19 cellular contexts compared by ENCODE assay signal in the genomic region with DNA sequence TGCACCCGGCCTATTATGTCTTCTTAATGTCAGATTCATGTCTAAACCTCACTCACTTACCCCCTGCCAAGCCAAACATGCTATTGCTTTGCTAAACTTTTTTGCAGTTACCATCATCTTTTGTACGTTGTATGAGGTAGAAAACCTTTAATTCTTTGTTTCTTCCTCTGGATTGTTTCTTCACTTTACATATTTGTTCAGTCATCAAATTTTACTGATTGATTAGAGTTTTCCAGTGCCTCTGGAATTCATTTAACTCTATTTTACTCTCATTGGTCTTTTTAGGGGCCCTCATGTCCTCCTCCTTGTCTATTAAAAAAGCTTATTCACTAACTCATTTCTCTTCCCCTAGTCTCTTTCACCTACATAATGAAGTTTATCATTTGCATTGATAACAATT.
A peak's percentile ranks its signal among the peaks of the same experiment; 100 is the strongest.
DNase-seq lines count a peak whose midpoint lies in the region; ATAC-seq, FAIRE-seq and TF ChIP-seq lines count a peak whose summit lies in the region.
"Had no signal": no experiment of that assay in that cellular context is flagged by ENCODE, and none has a peak within 500 bp of the region (broad histone marks: within the 10 kb centered on the region; RNA-seq: fewer than 3 reads in every experiment).

No MANE protein-coding gene starts in this region.

- DNase-seq in HepG2 (ENCODE audit: low spot score) (no peak), right lobe of liver (no peak), H54 (ENCODE audit: insufficient read length, low spot score) (no peak), NCI-H526 (lab: John Stamatoyannopoulos, UW) (no peak), mucosa of gallbladder (ENCODE audit: low spot score) (no peak), GM20000 (ENCODE audit: low spot score) (no peak)
- no peak for DNase-seq in activated T-helper 1 cell treated with anti-CD3 and anti-CD28 coated beads, Interleukin-12 subunit alpha, Interleukin-12 subunit beta, Interleukin-2, Interleukin-4 antibody, amounts not matched to agents 30 ng/mL and 10 ng/mL and 1 ng/mL, durations not matched to agents 14 hours and 24 hours and 36 hours (ENCODE audit: low spot score)
- DNase-seq: 8988T; C1 segment of cervical spinal cord; CD4-positive, alpha-beta memory T cell; COR-L47; DMS153; DND-41; H9; HFFc6 had no signal

- no peak for FAIRE-seq in HepG2 (lab: Jason Lieb, UNC)
- peak; percentile 38 for FAIRE-seq in H54 (lab: Jason Lieb, UNC)
- FAIRE-seq: GM12878, H1 had no signal

- peaks cover 7% of the 10 kb centered on the region for H3K4me1 Mint-ChIP-seq in activated T-helper 1 cell treated with anti-CD3 and anti-CD28 coated beads, Interleukin-12 subunit alpha, Interleukin-12 subunit beta, Interleukin-2, Interleukin-4 antibody, amounts not matched to agents 30 ng/mL and 10 ng/mL and 1 ng/mL, durations not matched to agents 14 hours and 24 hours and 36 hours (ENCODE audit: low read depth)
- peaks cover 30% of the 10 kb centered on the region for H3K4me1 Mint-ChIP-seq in stimulated activated memory B cell treated with anti-CD40 and anti-IgM and Interleukin-4, amounts not matched to agents 10 μg/mL and 1 μg/mL and 100 μg/mL, for 72 hours
- H3K4me1 Mint-ChIP-seq: H9 had no signal

- BruUV-seq in HepG2 (replicated peaks; lab: Mats Ljungman, UMichigan), result no TSS peak

- H3K27ac Mint-ChIP-seq in activated T-helper 1 cell treated with anti-CD3 and anti-CD28 coated beads, Interleukin-12 subunit alpha, Interleukin-12 subunit beta, Interleukin-2, Interleukin-4 antibody, amounts not matched to agents 30 ng/mL and 10 ng/mL and 1 ng/mL, durations not matched to agents 14 hours and 24 hours and 36 hours, result peak overlapping the region; percentile 45
- peak overlapping the region; percentile 7 for H3K27ac Mint-ChIP-seq in stimulated activated memory B cell treated with anti-CD40 and anti-IgM and Interleukin-4, amounts not matched to agents 10 μg/mL and 1 μg/mL and 100 μg/mL, for 72 hours
- H3K27ac Mint-ChIP-seq: H9, HFFc6 had no signal

- no peak overlapping the region for H2AFZ ChIP-seq in HepG2 (ENCODE audit: low read length)

- no peak overlapping the region for H3K4me3 ChIP-seq in HepG2 (replicated peaks in 1 of 3; ENCODE audit: insufficient read depth in 1 of 3, low read depth in 2 of 3, low read length in 3 of 3)
- no peak overlapping the region for H3K4me3 ChIP-seq in right lobe of liver
- H3K4me3 ChIP-seq: GM12878 had no signal

- intact Hi-C loops in HepG2 (cut with micrococcal nuclease; ENCODE audit: unreplicated experiment) (no loop called here), right lobe of liver (cut with DNase I) (no loop called here)
- intact Hi-C loops in activated T-helper 1 cell treated with anti-CD3 and anti-CD28 coated beads, Interleukin-12 subunit alpha, Interleukin-12 subunit beta, Interleukin-2, Interleukin-4 antibody, amounts not matched to agents 30 ng/mL and 10 ng/mL and 1 ng/mL, durations not matched to agents 14 hours and 24 hours and 36 hours (cut with micrococcal nuclease), result no loop called here

- H4K20me1 ChIP-seq in HepG2 (ENCODE audit: insufficient read depth, low read length), result no peaks in the 10 kb centered on the region

- WGBS in HepG2 (ENCODE audit: low lambda C conversion rate), result 99% methylated on average over 2 of the region's 2 CpGs
- 82% methylated on average over 2 of the region's 2 CpGs for WGBS in right lobe of liver (ENCODE audit: insufficient coverage, low coverage, low lambda C conversion rate, missing lambda C conversion rate)

- POLR2A ChIA-PET in HepG2 (lab: Yijun Ruan, JAX), result no interaction called here

- no peak overlapping the region for H3K4me2 ChIP-seq in HepG2 (ENCODE audit: low read depth, low read length)

- no peaks in the 10 kb centered on the region for H3K79me2 ChIP-seq in HepG2 (ENCODE audit: insufficient read depth, low read length)

- H3K9me3 ChIP-seq in HepG2 (ENCODE audit: low read length) (no peaks in the 10 kb centered on the region), right lobe of liver (no peaks in the 10 kb centered on the region)

- TF ChIP-seq EP300 in HepG2 (IDR thresholded peaks at IDR 0.05; ENCODE audit: low read depth in 2 of 2, low read length in 2 of 2), result no peak
- TF ChIP-seq EP300 in HepG2 (CRISPR knock-in tag; IDR thresholded peaks at IDR 0.05; ENCODE audit: borderline replicate concordance), result no peak

- H3K27me3 ChIP-seq in HepG2 (ENCODE audit: control insufficient read depth in 1 of 2, insufficient read depth in 2 of 2, low read length in 2 of 2) (no peaks in the 10 kb centered on the region), right lobe of liver (no peaks in the 10 kb centered on the region)

- H3K9ac ChIP-seq in HepG2 (ENCODE audit: insufficient read depth, low read depth, low read length), result no peak overlapping the region

- peaks cover 13% of the 10 kb centered on the region for H3K4me1 ChIP-seq in HepG2 (ENCODE audit: insufficient read depth, low read length)
- peaks cover 0 to 4% (median 0%) of the 10 kb centered on the region in 4 donors for H3K4me1 ChIP-seq in right lobe of liver

- in situ Hi-C loops in HepG2 (cut with HindIII; ENCODE audit: extremely low pct_ligation_motif_present, low pct_unique_long_range_greater_than_20kb), result no loop called here

- H3K27me3 Mint-ChIP-seq in activated T-helper 1 cell treated with anti-CD3 and anti-CD28 coated beads, Interleukin-12 subunit alpha, Interleukin-12 subunit beta, Interleukin-2, Interleukin-4 antibody, amounts not matched to agents 30 ng/mL and 10 ng/mL and 1 ng/mL, durations not matched to agents 14 hours and 24 hours and 36 hours (ENCODE audit: insufficient read depth), result no peaks in the 10 kb centered on the region
- H3K27me3 Mint-ChIP-seq in stimulated activated memory B cell treated with anti-CD40 and anti-IgM and Interleukin-4, amounts not matched to agents 10 μg/mL and 1 μg/mL and 100 μg/mL, for 72 hours, result no peaks in the 10 kb centered on the region
- H3K27me3 Mint-ChIP-seq: CD4-positive, alpha-beta memory T cell had no signal

- H3K36me3 ChIP-seq in HepG2 (replicated peaks in 1 of 2; ENCODE audit: control insufficient read depth in 1 of 2, insufficient read depth in 2 of 2, low read length in 2 of 2), result no peaks in the 10 kb centered on the region
- H3K36me3 ChIP-seq in right lobe of liver, result no peaks in the 10 kb centered on the region

- TF ChIP-seq CTCF in HepG2 (CRISPR knock-in tag; IDR thresholded peaks at IDR 0.05) (no peak), right lobe of liver (IDR thresholded peaks at IDR 0.05) (no peak), GM20000 (IDR thresholded peaks at IDR 0.05; ENCODE audit: extremely low read depth, missing control alignments) (no peak)

- no peak for TF ChIP-seq RAD21 in HepG2 (CRISPR knock-in tag; IDR thresholded peaks at IDR 0.05)

- H3K4me3 Mint-ChIP-seq in activated T-helper 1 cell treated with anti-CD3 and anti-CD28 coated beads, Interleukin-12 subunit alpha, Interleukin-12 subunit beta, Interleukin-2, Interleukin-4 antibody, amounts not matched to agents 30 ng/mL and 10 ng/mL and 1 ng/mL, durations not matched to agents 14 hours and 24 hours and 36 hours, result no peak overlapping the region
- H3K4me3 Mint-ChIP-seq in stimulated activated memory B cell treated with anti-CD40 and anti-IgM and Interleukin-4, amounts not matched to agents 10 μg/mL and 1 μg/mL and 100 μg/mL, for 72 hours, result no peak overlapping the region
- H3K4me3 Mint-ChIP-seq: CD4-positive, alpha-beta memory T cell; H9; HFFc6 had no signal

- peaks cover 9% of the 10 kb centered on the region for H3K36me3 Mint-ChIP-seq in activated T-helper 1 cell treated with anti-CD3 and anti-CD28 coated beads, Interleukin-12 subunit alpha, Interleukin-12 subunit beta, Interleukin-2, Interleukin-4 antibody, amounts not matched to agents 30 ng/mL and 10 ng/mL and 1 ng/mL, durations not matched to agents 14 hours and 24 hours and 36 hours (ENCODE audit: low read depth)
- peaks cover 40% of the 10 kb centered on the region for H3K36me3 Mint-ChIP-seq in stimulated activated memory B cell treated with anti-CD40 and anti-IgM and Interleukin-4, amounts not matched to agents 10 μg/mL and 1 μg/mL and 100 μg/mL, for 72 hours

- H3K9me3 Mint-ChIP-seq in activated T-helper 1 cell treated with anti-CD3 and anti-CD28 coated beads, Interleukin-12 subunit alpha, Interleukin-12 subunit beta, Interleukin-2, Interleukin-4 antibody, amounts not matched to agents 30 ng/mL and 10 ng/mL and 1 ng/mL, durations not matched to agents 14 hours and 24 hours and 36 hours, result no peaks in the 10 kb centered on the region
- H3K9me3 Mint-ChIP-seq in stimulated activated memory B cell treated with anti-CD40 and anti-IgM and Interleukin-4, amounts not matched to agents 10 μg/mL and 1 μg/mL and 100 μg/mL, for 72 hours, result no peaks in the 10 kb centered on the region
- H3K9me3 Mint-ChIP-seq: CD4-positive, alpha-beta memory T cell; H9; HFFc6 had no signal

- TF ChIP-seq POLR2A in HepG2 (IDR thresholded peaks at IDR 0.05; ENCODE audit: insufficient read depth in 1 of 2, low read depth in 2 of 2, low read length in 2 of 2), result no peak
- no peak for TF ChIP-seq POLR2A in right lobe of liver (IDR thresholded peaks at IDR 0.05)
- TF ChIP-seq POLR2A in H54 (IDR thresholded peaks at IDR 0.05; ENCODE audit: low read depth, low read length), result no peak

- H3K27ac ChIP-seq in HepG2 (ENCODE audit: extremely low read length, insufficient read depth, low read length) (no peak overlapping the region), right lobe of liver (no peak overlapping the region)

- CTCF ChIA-PET in HepG2 (lab: Yijun Ruan, JAX; ENCODE audit: low intra/inter-chr PET ratio, low total read pairs), result no interaction called here

- no peak for ATAC-seq in HepG2
- no peak for ATAC-seq in right lobe of liver
- no peak for ATAC-seq in stimulated activated memory B cell treated with anti-CD40 and anti-IgM and Interleukin-4, amounts not matched to agents 10 μg/mL and 1 μg/mL and 100 μg/mL, for 72 hours
- ATAC-seq: HCT116 had no signal

TF ChIP-seq in HepG2, 621 proteins besides CTCF, POLR2A, EP300 and RAD21 (continues in another document):
- TF ChIP-seq ZNF83 (CRISPR knock-in tag; IDR thresholded peaks at IDR 0.05; ENCODE audit: borderline replicate concordance) (no peak), ZFAT (CRISPR knock-in tag; conservative IDR thresholded peaks at IDR 0.05) (no peak), MAFK (conservative IDR thresholded peaks at IDR 0.05 in 1 of 2, IDR thresholded peaks at IDR 0.05 in 1 of 2; ENCODE audit: low read length in 2 of 2) (peak; percentile 47 to 60; a peak in 2 of 4 replicates), NR2C2 (CRISPR knock-in tag; IDR thresholded peaks at IDR 0.05; ENCODE audit: borderline replicate concordance) (no peak), MAFF (IDR thresholded peaks at IDR 0.05; ENCODE audit: low read depth, low read length) (peak; percentile 40; the same call in 1 of the 2 replicates), ZNF10 (CRISPR knock-in tag; IDR thresholded peaks at IDR 0.05; ENCODE audit: borderline replicate concordance, low read depth) (no peak)
